Comparison of ENCODE assay signal across 27 cellular contexts in the genomic region with DNA sequence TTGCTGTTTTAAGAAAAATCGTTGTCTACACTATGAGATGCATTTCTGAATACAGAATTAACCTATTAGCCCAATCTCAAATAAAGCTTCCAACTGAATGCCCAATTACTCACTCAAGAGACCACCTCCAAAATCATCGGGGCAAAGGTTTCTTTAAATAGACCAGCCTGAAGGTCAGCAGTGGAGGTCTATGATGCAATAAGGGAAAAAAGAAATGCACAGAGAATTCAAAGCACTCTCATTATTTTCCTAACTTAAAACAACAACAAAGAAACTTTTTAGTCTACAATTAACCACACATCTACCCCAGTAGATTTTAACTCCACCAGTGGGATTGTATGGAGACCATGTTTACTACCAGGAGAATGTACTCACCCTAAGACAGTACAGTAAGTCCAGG.
"Had no signal": no experiment of that assay in that cellular context is flagged by ENCODE, and none has a peak within 500 bp of the region (broad histone marks: within the 10 kb centered on the region; RNA-seq: fewer than 3 reads in every experiment).

No MANE protein-coding gene starts in this region.

- H3K4me1 ChIP-seq: ascending aorta, SJCRH30 had no signal

- H3K4me3 ChIP-seq: ascending aorta, cardiac muscle cell, SJCRH30 had no signal

- H3K9ac ChIP-seq: KMS-11 had no signal

- H3K4me2 ChIP-seq: KMS-11 had no signal

- H3K9me3 Mint-ChIP-seq: activated B cell treated with CpG ODN at 0.5 μM for 24 hours; activated CD4-positive, alpha-beta memory T cell treated with anti-CD3 and anti-CD28 coated beads for 36 hours; activated CD4-positive, alpha-beta T cell treated with anti-CD3 and anti-CD28 coated beads, Interleukin-2, amount 10 ng/mL, durations not matched to agents 7 days and 5 days; activated naive CD4-positive, alpha-beta T cell treated with anti-CD3 and anti-CD28 coated beads for 36 hours; activated T-helper 17 cell treated with anti-CD3 and anti-CD28 coated beads, Interleukin-2, amount 50 U/mL, for 72 hours had no signal

- DNase-seq: activated B cell treated with CpG ODN at 0.5 μM for 24 hours; activated CD4-positive, alpha-beta memory T cell treated with anti-CD3 and anti-CD28 coated beads for 36 hours; activated CD4-positive, alpha-beta T cell treated with anti-CD3 and anti-CD28 coated beads for 1 hour; activated CD4-positive, alpha-beta T cell treated with anti-CD3 and anti-CD28 coated beads, Interleukin-2, amount 10 ng/mL, durations not matched to agents 7 days and 5 days; activated gamma-delta T cell; activated naive CD4-positive, alpha-beta T cell treated with anti-CD3 and anti-CD28 coated beads for 36 hours; activated T-cell treated with anti-CD3 and anti-CD28 coated beads for 4 hours; activated T-cell treated with anti-CD3 and anti-CD28 coated beads, Interleukin-2, amount 50 U/mL, for 48 hours; NCI-H1092; NCI-H2029; NCI-H2107; NCI-H2171 treated with DMSO at 0.1 percent for 48 hours; NCI-H226; NCI-H526; NCI-H774; Right ventricle myocardium superior; SJCRH30; T-helper 17 cell; T-helper 9 cell had no signal

- H3K27me3 ChIP-seq: ascending aorta, cardiac muscle cell, SJCRH30 had no signal

- ATAC-seq: activated T-helper 17 cell treated with anti-CD3 and anti-CD28 coated beads, Interleukin-2, amount 50 U/mL, for 72 hours; Panc1; T-helper 17 cell had no signal

- H3K36me3 Mint-ChIP-seq: activated CD4-positive, alpha-beta memory T cell treated with anti-CD3 and anti-CD28 coated beads for 36 hours; activated naive CD8-positive, alpha-beta T cell had no signal

- H3K4me3 Mint-ChIP-seq: activated B cell treated with CpG ODN at 0.5 μM for 24 hours; activated CD4-positive, alpha-beta memory T cell treated with anti-CD3 and anti-CD28 coated beads for 36 hours; activated CD4-positive, alpha-beta T cell treated with anti-CD3 and anti-CD28 coated beads, Interleukin-2, amount 10 ng/mL, durations not matched to agents 7 days and 5 days; activated naive CD4-positive, alpha-beta T cell treated with anti-CD3 and anti-CD28 coated beads for 36 hours; activated naive CD8-positive, alpha-beta T cell; activated T-helper 17 cell treated with anti-CD3 and anti-CD28 coated beads, Interleukin-2, amount 50 U/mL, for 72 hours; brain; T-helper 17 cell had no signal

- H3K9me3 ChIP-seq: ascending aorta, SJCRH30 had no signal

- H3K27me3 Mint-ChIP-seq: activated B cell treated with CpG ODN at 0.5 μM for 24 hours, brain had no signal

- H3K27ac ChIP-seq: ascending aorta, cardiac muscle cell, KMS-11, RWPE1, SJCRH30 had no signal

- H3K27ac Mint-ChIP-seq: activated B cell treated with CpG ODN at 0.5 μM for 24 hours; activated CD4-positive, alpha-beta memory T cell treated with anti-CD3 and anti-CD28 coated beads for 36 hours; activated CD4-positive, alpha-beta T cell treated with anti-CD3 and anti-CD28 coated beads, Interleukin-2, amount 10 ng/mL, durations not matched to agents 7 days and 5 days; activated naive CD4-positive, alpha-beta T cell treated with anti-CD3 and anti-CD28 coated beads for 36 hours; activated naive CD8-positive, alpha-beta T cell; activated T-helper 17 cell treated with anti-CD3 and anti-CD28 coated beads, Interleukin-2, amount 50 U/mL, for 72 hours; brain; T-helper 17 cell had no signal

- H3K4me1 Mint-ChIP-seq: activated B cell treated with CpG ODN at 0.5 μM for 24 hours; activated CD4-positive, alpha-beta T cell treated with anti-CD3 and anti-CD28 coated beads, Interleukin-2, amount 10 ng/mL, durations not matched to agents 7 days and 5 days; activated T-helper 17 cell treated with anti-CD3 and anti-CD28 coated beads, Interleukin-2, amount 50 U/mL, for 72 hours had no signal

- H3K36me3 ChIP-seq: ascending aorta, cardiac muscle cell, SJCRH30 had no signal
